In the genomic region with DNA sequence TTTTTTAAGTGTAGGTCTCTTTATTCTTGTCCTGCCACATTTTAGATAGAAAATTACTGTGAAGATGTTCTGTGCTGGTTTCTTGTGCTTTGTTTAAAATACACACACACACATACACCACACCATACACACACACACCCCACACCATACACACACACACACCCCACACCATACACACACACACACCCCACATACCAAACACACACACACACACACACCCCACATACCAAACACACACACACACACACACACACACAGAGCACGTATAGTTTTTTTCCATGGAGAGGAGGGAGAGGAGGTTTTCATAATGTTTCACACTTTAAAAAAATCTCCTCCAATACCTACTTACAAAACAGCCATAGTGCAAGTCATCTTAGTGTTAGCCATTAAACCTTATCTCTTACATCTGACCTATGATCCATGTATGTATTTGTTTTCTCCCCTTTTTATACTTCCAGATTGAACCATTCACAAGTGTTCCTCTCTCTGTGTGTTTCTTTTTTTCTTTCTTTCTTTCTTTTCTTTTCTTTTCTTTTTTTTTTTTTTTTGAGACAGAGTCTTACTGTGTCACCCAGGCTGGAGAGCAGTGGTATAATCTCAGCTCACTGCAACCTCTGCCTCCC, we compare ENCODE assay signal across 1 cellular context.
TF ChIP-seq lines count a peak whose summit lies in the region.

No MANE protein-coding gene starts in this region.

TF ChIP-seq in HepG2, 621 proteins besides CTCF, POLR2A, EP300 and RAD21:
- TF ChIP-seq, protein P1, sequence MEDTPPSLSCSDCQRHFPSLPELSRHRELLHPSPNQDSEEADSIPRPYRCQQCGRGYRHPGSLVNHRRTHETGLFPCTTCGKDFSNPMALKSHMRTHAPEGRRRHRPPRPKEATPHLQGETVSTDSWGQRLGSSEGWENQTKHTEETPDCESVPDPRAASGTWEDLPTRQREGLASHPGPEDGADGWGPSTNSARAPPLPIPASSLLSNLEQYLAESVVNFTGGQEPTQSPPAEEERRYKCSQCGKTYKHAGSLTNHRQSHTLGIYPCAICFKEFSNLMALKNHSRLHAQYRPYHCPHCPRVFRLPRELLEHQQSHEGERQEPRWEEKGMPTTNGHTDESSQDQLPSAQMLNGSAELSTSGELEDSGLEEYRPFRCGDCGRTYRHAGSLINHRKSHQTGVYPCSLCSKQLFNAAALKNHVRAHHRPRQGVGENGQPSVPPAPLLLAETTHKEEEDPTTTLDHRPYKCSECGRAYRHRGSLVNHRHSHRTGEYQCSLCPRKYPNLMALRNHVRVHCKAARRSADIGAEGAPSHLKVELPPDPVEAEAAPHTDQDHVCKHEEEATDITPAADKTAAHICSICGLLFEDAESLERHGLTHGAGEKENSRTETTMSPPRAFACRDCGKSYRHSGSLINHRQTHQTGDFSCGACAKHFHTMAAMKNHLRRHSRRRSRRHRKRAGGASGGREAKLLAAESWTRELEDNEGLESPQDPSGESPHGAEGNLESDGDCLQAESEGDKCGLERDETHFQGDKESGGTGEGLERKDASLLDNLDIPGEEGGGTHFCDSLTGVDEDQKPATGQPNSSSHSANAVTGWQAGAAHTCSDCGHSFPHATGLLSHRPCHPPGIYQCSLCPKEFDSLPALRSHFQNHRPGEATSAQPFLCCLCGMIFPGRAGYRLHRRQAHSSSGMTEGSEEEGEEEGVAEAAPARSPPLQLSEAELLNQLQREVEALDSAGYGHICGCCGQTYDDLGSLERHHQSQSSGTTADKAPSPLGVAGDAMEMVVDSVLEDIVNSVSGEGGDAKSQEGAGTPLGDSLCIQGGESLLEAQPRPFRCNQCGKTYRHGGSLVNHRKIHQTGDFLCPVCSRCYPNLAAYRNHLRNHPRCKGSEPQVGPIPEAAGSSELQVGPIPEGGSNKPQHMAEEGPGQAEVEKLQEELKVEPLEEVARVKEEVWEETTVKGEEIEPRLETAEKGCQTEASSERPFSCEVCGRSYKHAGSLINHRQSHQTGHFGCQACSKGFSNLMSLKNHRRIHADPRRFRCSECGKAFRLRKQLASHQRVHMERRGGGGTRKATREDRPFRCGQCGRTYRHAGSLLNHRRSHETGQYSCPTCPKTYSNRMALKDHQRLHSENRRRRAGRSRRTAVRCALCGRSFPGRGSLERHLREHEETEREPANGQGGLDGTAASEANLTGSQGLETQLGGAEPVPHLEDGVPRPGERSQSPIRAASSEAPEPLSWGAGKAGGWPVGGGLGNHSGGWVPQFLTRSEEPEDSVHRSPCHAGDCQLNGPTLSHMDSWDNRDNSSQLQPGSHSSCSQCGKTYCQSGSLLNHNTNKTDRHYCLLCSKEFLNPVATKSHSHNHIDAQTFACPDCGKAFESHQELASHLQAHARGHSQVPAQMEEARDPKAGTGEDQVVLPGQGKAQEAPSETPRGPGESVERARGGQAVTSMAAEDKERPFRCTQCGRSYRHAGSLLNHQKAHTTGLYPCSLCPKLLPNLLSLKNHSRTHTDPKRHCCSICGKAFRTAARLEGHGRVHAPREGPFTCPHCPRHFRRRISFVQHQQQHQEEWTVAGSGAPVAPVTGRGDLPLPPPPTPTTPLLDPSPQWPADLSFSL (CRISPR knock-in tag; IDR thresholded peaks at IDR 0.05): peak; percentile 78
- no peak for TF ChIP-seq MED8 (CRISPR knock-in tag; IDR thresholded peaks at IDR 0.05; ENCODE audit: insufficient replicate concordance)
